Comparison of ENCODE assay signal across 9 cellular contexts in genomic region chr10:11209810-11210141, GRCh38.
DNase-seq lines count a peak whose midpoint lies in the region; ATAC-seq, FAIRE-seq and TF ChIP-seq lines count a peak whose summit lies in the region.
"Had no signal": no experiment of that assay in that cellular context is flagged by ENCODE, and none has a peak within 500 bp of the region (broad histone marks: within the 10 kb centered on the region; RNA-seq: fewer than 3 reads in every experiment).

No MANE protein-coding gene starts in this region.

- no peaks in the 10 kb centered on the region for H3K9me3 ChIP-seq in CD8-positive, alpha-beta memory T cell (ENCODE audit: low read length)

- H3K27ac ChIP-seq in CD8-positive, alpha-beta memory T cell (ENCODE audit: low read depth, low read length), result no peak overlapping the region

- peaks cover 8 to 83% (median 23%) of the 10 kb centered on the region in 3 donors for H3K36me3 Mint-ChIP-seq in CD8-positive, alpha-beta memory T cell
- peaks cover 100% of the 10 kb centered on the region for H3K36me3 Mint-ChIP-seq in effector memory CD8-positive, alpha-beta T cell (ENCODE audit: insufficient read depth)
- no peaks in the 10 kb centered on the region for H3K36me3 Mint-ChIP-seq in MCF 10A (ENCODE audit: insufficient read depth, unreplicated experiment)

- CTCF ChIA-PET in CD8-positive, alpha-beta memory T cell (lab: Charles Lee), result interaction anchor here (1.5 kb wide), 2 partner anchors 39 to 60 kb away, joined by 3 to 4 read pairs; no protein-coding TSS in a partner anchor
- CTCF ChIA-PET in MCF 10A (lab: Yijun Ruan, JAX), result no interaction called here

- peaks cover 32% of the 10 kb centered on the region for H3K36me3 ChIP-seq in CD8-positive, alpha-beta memory T cell (ENCODE audit: insufficient read depth, low read length)

- no peaks in the 10 kb centered on the region for H3K27me3 Mint-ChIP-seq in CD8-positive, alpha-beta memory T cell
- H3K27me3 Mint-ChIP-seq in effector memory CD8-positive, alpha-beta T cell, result no peaks in the 10 kb centered on the region
- H3K27me3 Mint-ChIP-seq in MCF 10A (ENCODE audit: insufficient read depth, unreplicated experiment), result no peaks in the 10 kb centered on the region

- peaks cover 98 to 100% (median 99%) of the 10 kb centered on the region in 3 donors for H3K4me1 Mint-ChIP-seq in CD8-positive, alpha-beta memory T cell
- H3K4me1 Mint-ChIP-seq in effector memory CD8-positive, alpha-beta T cell (ENCODE audit: low read depth in 2 of 2), result peaks cover 90 to 96% of the 10 kb centered on the region in 2 donors
- H3K4me1 Mint-ChIP-seq in MCF 10A (ENCODE audit: insufficient read depth, unreplicated experiment), result no peaks in the 10 kb centered on the region

- ATAC-seq in GM19463 (IDR thresholded peaks at IDR 0.05; ENCODE audit: unreplicated experiment) (peak; percentile 43), HG03432 (IDR thresholded peaks at IDR 0.05; ENCODE audit: unreplicated experiment) (peak; percentile 35)
- ATAC-seq in effector memory CD8-positive, alpha-beta T cell (replicated peaks), result no peak

- H3K4me3 Mint-ChIP-seq in CD8-positive, alpha-beta memory T cell, result peak overlapping the region; percentile 68 to 86 (median 77)
- peak overlapping the region; percentile 79 to 81 for H3K4me3 Mint-ChIP-seq in effector memory CD8-positive, alpha-beta T cell
- H3K4me3 Mint-ChIP-seq in MCF 10A (ENCODE audit: unreplicated experiment), result no peak overlapping the region

- TF ChIP-seq POLR2A in GM12892 (IDR thresholded peaks at IDR 0.05; ENCODE audit: low read depth, low read length), result no peak

- no peaks in the 10 kb centered on the region for H3K27me3 ChIP-seq in CD8-positive, alpha-beta memory T cell (ENCODE audit: insufficient read depth, low read length, poor library complexity, severe bottlenecking)

- no peak for TF ChIP-seq CTCF in MCF 10A (IDR thresholded peaks at IDR 0.05; ENCODE audit: unreplicated experiment)

- no peak overlapping the region for H3K4me3 ChIP-seq in CD8-positive, alpha-beta memory T cell (ENCODE audit: low read length)

- peak in 1 of 5 donors; percentile 30 for DNase-seq in CD8-positive, alpha-beta memory T cell
- DNase-seq in effector memory CD8-positive, alpha-beta T cell, result no peak
- DNase-seq in activated CD4-positive, CD25-positive, alpha-beta regulatory T cell (lab: John Stamatoyannopoulos, UW), result no peak
- DNase-seq in NCI-H1694 (lab: John Stamatoyannopoulos, UW) (no peak), MCF 10A (ENCODE audit: unreplicated experiment) (no peak), GM12892 (ENCODE audit: insufficient read length) (no peak)
- DNase-seq: NCI-H1105 had no signal

- POLR2A ChIA-PET in CD8-positive, alpha-beta memory T cell (lab: Charles Lee), result interaction anchor here (1.0 to 1.9 kb wide), 4 partner anchors 32 to 65 kb away, joined by 3 to 6 read pairs (median 4); no protein-coding TSS in a partner anchor
- POLR2A ChIA-PET in MCF 10A (lab: Yijun Ruan, JAX), result no interaction called here

- H3K4me1 ChIP-seq in CD8-positive, alpha-beta memory T cell (ENCODE audit: insufficient read depth, low read length), result peaks cover 92% of the 10 kb centered on the region

- no peak for FAIRE-seq in GM12892 (lab: Jason Lieb, UNC)

- no peaks in the 10 kb centered on the region for H3K9me3 Mint-ChIP-seq in CD8-positive, alpha-beta memory T cell
- no peaks in the 10 kb centered on the region for H3K9me3 Mint-ChIP-seq in effector memory CD8-positive, alpha-beta T cell
- H3K9me3 Mint-ChIP-seq in MCF 10A (ENCODE audit: unreplicated experiment), result no peaks in the 10 kb centered on the region

- intact Hi-C loops in MCF 10A (cut with micrococcal nuclease), result no loop called here

- peak overlapping the region in 7 of 8 donors; percentile 80 to 95 (median 93) for H3K27ac Mint-ChIP-seq in CD8-positive, alpha-beta memory T cell
- peak overlapping the region; percentile 95 to 97 for H3K27ac Mint-ChIP-seq in effector memory CD8-positive, alpha-beta T cell
- no peak overlapping the region for H3K27ac Mint-ChIP-seq in MCF 10A (ENCODE audit: low read depth, unreplicated experiment)

- BruUV-seq in MCF 10A (replicated peaks; lab: Mats Ljungman, UMichigan), result no TSS peak
